ENCODE assay signal across 1 cellular context in the genomic region with DNA sequence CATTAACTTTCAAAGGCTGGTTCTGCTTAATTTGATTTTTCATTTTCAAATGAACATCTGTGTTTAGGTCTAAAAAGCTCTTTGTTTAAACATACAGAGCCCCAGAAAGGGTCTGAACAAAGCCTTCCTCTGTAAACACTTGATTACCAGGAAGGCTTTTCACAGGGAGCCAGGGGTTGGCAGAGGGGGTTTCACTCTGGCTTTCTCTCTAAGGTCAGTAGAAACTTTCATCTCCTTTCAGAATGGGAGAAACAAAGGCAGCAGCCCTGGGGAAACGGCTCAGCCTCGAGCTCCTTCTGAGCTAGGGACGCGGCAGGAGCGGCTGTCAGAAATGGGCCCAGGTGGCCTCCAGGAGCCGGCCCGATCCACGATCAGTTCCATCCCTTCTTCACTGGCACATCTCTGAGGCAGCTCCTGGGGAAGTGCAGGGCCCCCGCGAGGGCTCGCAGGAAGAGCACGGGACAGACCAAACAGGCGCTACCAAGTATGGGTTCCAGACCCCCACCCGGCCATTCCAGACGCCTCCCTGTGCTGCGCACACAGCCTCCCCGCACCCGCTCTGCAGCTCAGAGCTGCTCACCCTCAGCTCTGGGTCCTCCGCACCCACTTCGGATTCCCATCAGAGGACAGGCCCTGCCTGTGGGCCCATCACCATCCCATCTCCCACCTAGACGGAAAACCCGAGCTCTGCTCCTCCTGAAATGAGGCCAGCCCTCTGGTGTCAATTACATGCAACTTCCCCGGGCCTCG.
TF ChIP-seq lines count a peak whose summit lies in the region.

No MANE protein-coding gene starts in this region.

TF ChIP-seq in IMR-90, 13 proteins besides CTCF, POLR2A, EP300 and RAD21 (continued from another document):
- TF ChIP-seq CEBPB (IDR thresholded peaks at IDR 0.05; ENCODE audit: low read depth, low read length) (no peak), MXI1 (IDR thresholded peaks at IDR 0.05; ENCODE audit: borderline replicate concordance, low read depth, low read length) (no peak), RFX5 (IDR thresholded peaks at IDR 0.05; ENCODE audit: low read depth, low read length) (no peak), MAZ (IDR thresholded peaks at IDR 0.05; ENCODE audit: borderline replicate concordance, low read depth, low read length) (no peak), FOS (IDR thresholded peaks at IDR 0.05; ENCODE audit: low read depth, low read length) (no peak)
- TF ChIP-seq, protein P1, sequence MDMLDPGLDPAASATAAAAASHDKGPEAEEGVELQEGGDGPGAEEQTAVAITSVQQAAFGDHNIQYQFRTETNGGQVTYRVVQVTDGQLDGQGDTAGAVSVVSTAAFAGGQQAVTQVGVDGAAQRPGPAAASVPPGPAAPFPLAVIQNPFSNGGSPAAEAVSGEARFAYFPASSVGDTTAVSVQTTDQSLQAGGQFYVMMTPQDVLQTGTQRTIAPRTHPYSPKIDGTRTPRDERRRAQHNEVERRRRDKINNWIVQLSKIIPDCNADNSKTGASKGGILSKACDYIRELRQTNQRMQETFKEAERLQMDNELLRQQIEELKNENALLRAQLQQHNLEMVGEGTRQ (IDR thresholded peaks at IDR 0.05; ENCODE audit: low read depth, low read length): no peak
- TF ChIP-seq, protein P2, sequence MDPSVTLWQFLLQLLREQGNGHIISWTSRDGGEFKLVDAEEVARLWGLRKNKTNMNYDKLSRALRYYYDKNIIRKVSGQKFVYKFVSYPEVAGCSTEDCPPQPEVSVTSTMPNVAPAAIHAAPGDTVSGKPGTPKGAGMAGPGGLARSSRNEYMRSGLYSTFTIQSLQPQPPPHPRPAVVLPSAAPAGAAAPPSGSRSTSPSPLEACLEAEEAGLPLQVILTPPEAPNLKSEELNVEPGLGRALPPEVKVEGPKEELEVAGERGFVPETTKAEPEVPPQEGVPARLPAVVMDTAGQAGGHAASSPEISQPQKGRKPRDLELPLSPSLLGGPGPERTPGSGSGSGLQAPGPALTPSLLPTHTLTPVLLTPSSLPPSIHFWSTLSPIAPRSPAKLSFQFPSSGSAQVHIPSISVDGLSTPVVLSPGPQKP (IDR thresholded peaks at IDR 0.05; ENCODE audit: borderline replicate concordance, low read depth, low read length): no peak
